ENCODE assay signal across 13 cellular contexts in genomic region chr7:55868989-55869388, GRCh38. TPM values are rescaled to one million over a fixed set of nuclear protein-coding genes. Genes with fewer than 3 reads are reported as not detected.
"Had no signal": no experiment of that assay in that cellular context is flagged by ENCODE, and none has a peak within 500 bp of the region (broad histone marks: within the 10 kb centered on the region; RNA-seq: fewer than 3 reads in every experiment).

No MANE protein-coding gene starts in this region.

RNA-seq across cellular contexts. Expression of gene SEPTIN14, which starts 6.4 kb away (rescaled TPM):
- total RNA-seq: activated B cell treated with CpG ODN at 0.5 μM for 24 hours; activated CD4-positive, alpha-beta memory T cell treated with anti-CD3 and anti-CD28 coated beads for 36 hours; activated CD4-positive, alpha-beta memory T cell treated with anti-CD3 and anti-CD28 coated beads, Interleukin-2, amount 10 ng/mL, durations not matched to agents 7 days and 5 days; activated CD4-positive, alpha-beta T cell treated with anti-CD3 and anti-CD28 coated beads for 36 hours; activated CD4-positive, alpha-beta T cell treated with anti-CD3 and anti-CD28 coated beads, Interleukin-2, amount 10 ng/mL, durations not matched to agents 24 days and 14 days; activated CD4-positive, alpha-beta T cell treated with anti-CD3 and anti-CD28 coated beads, Interleukin-2, amount 10 ng/mL, durations not matched to agents 7 days and 5 days; activated CD8-positive, alpha-beta memory T cell treated with anti-CD3 and anti-CD28 coated beads for 36 hours; activated CD8-positive, alpha-beta memory T cell treated with anti-CD3 and anti-CD28 coated beads, Interleukin-2, amount 10 ng/mL, durations not matched to agents 7 days and 5 days; activated CD8-positive, alpha-beta T cell treated with anti-CD3 and anti-CD28 coated beads for 36 hours; activated CD8-positive, alpha-beta T cell treated with anti-CD3 and anti-CD28 coated beads, Interleukin-2, amount 10 ng/mL, durations not matched to agents 7 days and 5 days; T-helper 1 cell treated with Interleukin-12 subunit alpha and Interleukin-12 subunit beta and Interleukin-4 antibody, amounts not matched to agents 30 ng/mL and 1 ng/mL, for 36 hours; T-helper 17 cell; T-helper 2 cell treated with Interferon-gamma antibody and Interleukin-4, amounts not matched to agents 100 ng/mL and 5 ng/mL, for 36 hours had no signal
